In genomic region chr1:183967914-183968313, GRCh38 we compare ENCODE assay signal across 15 cellular contexts.
DNase-seq lines count a peak whose midpoint lies in the region; ATAC-seq and TF ChIP-seq lines count a peak whose summit lies in the region.
"Had no signal": no experiment of that assay in that cellular context is flagged by ENCODE, and none has a peak within 500 bp of the region (broad histone marks: within the 10 kb centered on the region; RNA-seq: fewer than 3 reads in every experiment).

No MANE protein-coding gene starts in this region.

- peak overlapping the region; percentile 75 for H3K27ac Mint-ChIP-seq in central memory CD8-positive, alpha-beta T cell (ENCODE audit: low read depth)
- peak overlapping the region; percentile 31 to 38 for H3K27ac Mint-ChIP-seq in natural killer cell treated with Interleukin-12 subunit alpha and Interleukin-12 subunit beta and Interleukin-15 and Interleukin-18, amount 100 ng/mL, for 72 hours
- H3K27ac Mint-ChIP-seq: GM23338, IgD-negative memory B cell had no signal

- H3K36me3 Mint-ChIP-seq in central memory CD8-positive, alpha-beta T cell (ENCODE audit: insufficient read depth), result peaks cover 2% of the 10 kb centered on the region
- peaks cover 8% of the 10 kb centered on the region for H3K36me3 Mint-ChIP-seq in natural killer cell treated with Interleukin-12 subunit alpha and Interleukin-12 subunit beta and Interleukin-15 and Interleukin-18, amount 100 ng/mL, for 72 hours
- H3K36me3 Mint-ChIP-seq: IgD-negative memory B cell had no signal

- no TSS peak for BruUV-seq in A673 (replicated peaks; lab: Mats Ljungman, UMichigan)

- H3K27me3 ChIP-seq in A673 (replicated peaks; ENCODE audit: insufficient read depth, low read depth, low read length, poor library complexity), result no peaks in the 10 kb centered on the region

- no peak overlapping the region for H3K4me3 ChIP-seq in A673 (ENCODE audit: low read depth, low read length, poor library complexity, severe bottlenecking)
- H3K4me3 ChIP-seq: GM23338 had no signal

- H3K36me3 ChIP-seq in A673 (ENCODE audit: insufficient read depth, low read length, poor library complexity, severe bottlenecking), result peaks cover 21% of the 10 kb centered on the region

- no peaks in the 10 kb centered on the region for H3K9me3 ChIP-seq in A673 (ENCODE audit: low read depth, low read length, poor library complexity, severe bottlenecking)

- DNase-seq in A673 (ENCODE audit: low spot score), result no peak
- DNase-seq in RPMI7951 (ENCODE audit: low read depth), result peak; percentile 22
- DNase-seq in central memory CD8-positive, alpha-beta T cell (ENCODE audit: low spot score in 2 of 2), result no peak
- DNase-seq in natural killer cell treated with Interleukin-12 subunit alpha and Interleukin-12 subunit beta and Interleukin-15 and Interleukin-18, amount 100 ng/mL, for 72 hours (ENCODE audit: low spot score), result no peak
- DNase-seq in UCSD-AML1 (lab: John Stamatoyannopoulos, UW; ENCODE audit: unreplicated experiment), result no peak
- no peak for DNase-seq in HuH-7.5 (ENCODE audit: low spot score)
- no peak for DNase-seq in NCI-H345 treated with DMSO at 0.1 percent for 48 hours (lab: John Stamatoyannopoulos, UW; ENCODE audit: unreplicated experiment)
- DNase-seq: EL, NCI-H1105, NCI-H1694, NCI-H2107, NCI-H226 had no signal

- CTCF ChIA-PET in A673 (lab: Charles Lee), result no interaction called here

- POLR2A ChIA-PET in A673 (lab: Charles Lee; ENCODE audit: low non-redundant PET), result no interaction called here

- H3K9me3 Mint-ChIP-seq in central memory CD8-positive, alpha-beta T cell, result no peaks in the 10 kb centered on the region
- no peaks in the 10 kb centered on the region for H3K9me3 Mint-ChIP-seq in natural killer cell treated with Interleukin-12 subunit alpha and Interleukin-12 subunit beta and Interleukin-15 and Interleukin-18, amount 100 ng/mL, for 72 hours
- H3K9me3 Mint-ChIP-seq: GM23338, IgD-negative memory B cell had no signal

- H3K27me3 Mint-ChIP-seq in central memory CD8-positive, alpha-beta T cell, result no peaks in the 10 kb centered on the region
- no peaks in the 10 kb centered on the region for H3K27me3 Mint-ChIP-seq in natural killer cell treated with Interleukin-12 subunit alpha and Interleukin-12 subunit beta and Interleukin-15 and Interleukin-18, amount 100 ng/mL, for 72 hours

- peaks cover 9% of the 10 kb centered on the region for H3K4me1 ChIP-seq in A673 (ENCODE audit: insufficient read depth, low read length, poor library complexity, severe bottlenecking)

- no peak for TF ChIP-seq CTCF in A673 (conservative IDR thresholded peaks at IDR 0.05; ENCODE audit: low read depth, low read length)

- intact Hi-C loops in A673 (cut with micrococcal nuclease; ENCODE audit: unreplicated experiment), result no loop called here

- H3K4me3 Mint-ChIP-seq in central memory CD8-positive, alpha-beta T cell, result peak overlapping the region; percentile 30
- H3K4me3 Mint-ChIP-seq in natural killer cell treated with Interleukin-12 subunit alpha and Interleukin-12 subunit beta and Interleukin-15 and Interleukin-18, amount 100 ng/mL, for 72 hours, result peak overlapping the region; percentile 36
- H3K4me3 Mint-ChIP-seq: GM23338, IgD-negative memory B cell had no signal

- peak; percentile 68 for ATAC-seq in central memory CD8-positive, alpha-beta T cell (replicated peaks; ENCODE audit: extremely low read depth, poor library complexity, severe bottlenecking)
- ATAC-seq in natural killer cell treated with Interleukin-12 subunit alpha and Interleukin-12 subunit beta and Interleukin-15 and Interleukin-18, amount 100 ng/mL, for 72 hours, result peak in 1 of 2 donors; percentile 31
- ATAC-seq: GM23338, HCT116 had no signal

- peak overlapping the region; percentile 29 for H3K27ac ChIP-seq in A673 (ENCODE audit: low read depth, low read length, poor library complexity, severe bottlenecking)

- H3K4me1 Mint-ChIP-seq in central memory CD8-positive, alpha-beta T cell, result peaks cover 25% of the 10 kb centered on the region
- H3K4me1 Mint-ChIP-seq in natural killer cell treated with Interleukin-12 subunit alpha and Interleukin-12 subunit beta and Interleukin-15 and Interleukin-18, amount 100 ng/mL, for 72 hours (ENCODE audit: low read depth in 2 of 2), result peaks cover 39 to 43% of the 10 kb centered on the region in 2 donors
- H3K4me1 Mint-ChIP-seq: IgD-negative memory B cell had no signal
